ENCODE assay signal across 1 cellular context in the genomic region with DNA sequence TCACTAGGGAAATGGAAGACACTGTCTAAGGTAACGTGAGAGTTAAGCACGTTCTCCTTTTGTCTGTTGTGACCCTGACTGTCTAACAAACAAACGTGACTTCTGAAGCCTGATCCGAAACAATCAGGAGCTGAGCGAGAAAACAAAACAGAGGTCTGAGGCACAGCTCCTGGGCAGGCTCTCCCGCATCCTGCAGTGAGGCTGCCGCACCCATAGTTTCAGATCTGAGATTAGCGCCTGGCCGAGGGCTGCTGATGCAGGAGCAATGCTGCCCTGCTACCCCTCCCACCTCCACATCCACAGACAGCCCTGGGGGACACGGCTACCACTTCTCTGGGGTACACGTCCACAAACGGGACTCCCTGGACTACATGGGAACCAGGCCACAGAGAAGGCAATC.
TF ChIP-seq lines count a peak whose summit lies in the region.

No MANE protein-coding gene starts in this region.

TF ChIP-seq in A549, 52 proteins besides CTCF, POLR2A, EP300 and RAD21:
- TF ChIP-seq RFX5 (IDR thresholded peaks at IDR 0.05) (no peak), KDM1A (IDR thresholded peaks at IDR 0.05; ENCODE audit: low read depth) (no peak), ZNF302 (CRISPR knock-in tag; IDR thresholded peaks at IDR 0.05) (no peak), HEYL (CRISPR knock-in tag; IDR thresholded peaks at IDR 0.05) (no peak), HES2 (IDR thresholded peaks at IDR 0.05) (no peak), HOXB5 (CRISPR knock-in tag; IDR thresholded peaks at IDR 0.05) (no peak)
